32 cellular contexts compared by ENCODE assay signal in the genomic region with DNA sequence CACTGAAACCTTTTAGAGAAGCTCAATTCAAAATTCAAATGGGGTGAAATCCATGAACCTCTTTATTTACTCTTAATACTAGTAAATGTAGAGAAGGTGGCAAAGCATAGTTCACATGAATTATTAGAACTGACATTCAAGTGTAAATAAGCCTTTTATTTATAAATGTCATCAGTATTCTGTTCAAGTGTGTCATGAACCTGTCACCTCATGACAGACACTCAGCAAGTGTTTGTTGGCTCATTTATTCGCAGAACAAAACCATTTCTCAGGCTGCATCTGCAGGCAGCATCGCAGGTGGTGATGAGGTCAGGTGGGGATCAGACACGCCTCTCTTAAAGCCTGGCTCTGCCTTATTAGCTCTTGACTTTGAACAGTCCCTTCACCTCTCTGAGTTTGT.
DNase-seq lines count a peak whose midpoint lies in the region; ATAC-seq and TF ChIP-seq lines count a peak whose summit lies in the region.
"Had no signal": no experiment of that assay in that cellular context is flagged by ENCODE, and none has a peak within 500 bp of the region (broad histone marks: within the 10 kb centered on the region; RNA-seq: fewer than 3 reads in every experiment).

No MANE protein-coding gene starts in this region.

- ATAC-seq in left cardiac atrium, result no peak
- ATAC-seq in HG02798 (IDR thresholded peaks at IDR 0.05; ENCODE audit: poor library complexity, unreplicated experiment), result no peak
- ATAC-seq: A549; effector memory CD8-positive, alpha-beta T cell; left lung; pancreas; SK-N-SH treated with all-trans-retinoic acid at 6 μM for 48 hours; stimulated activated naive CD8-positive, alpha-beta T cell treated with anti-CD3 and anti-CD28 coated beads, Interleukin-15, Interleukin-2, amounts not matched to agents 100 U/mL and 50 U/mL, for 24 hours had no signal

- in situ Hi-C loops in transverse colon (cut with MboI; ENCODE audit: low pct_ligation_motif_present in 1 of 4, low pct_unique_long_range_greater_than_20kb in 1 of 4, low sequenced_read_pairs in 3 of 4), result loop anchor here in 2 of 4 donors (25.0 kb wide), 1 partner anchor 1056 kb away; no protein-coding TSS in a partner anchor

- H3K4me3 Mint-ChIP-seq in activated CD4-positive, alpha-beta T cell treated with anti-CD3 and anti-CD28 coated beads, Interleukin-2, amount 10 ng/mL, durations not matched to agents 24 days and 14 days, result no peak overlapping the region
- H3K4me3 Mint-ChIP-seq: activated CD4-positive, alpha-beta memory T cell treated with anti-CD3 and anti-CD28 coated beads, Interleukin-2, amount 10 ng/mL, durations not matched to agents 7 days and 5 days; activated naive CD4-positive, alpha-beta T cell treated with anti-CD3 and anti-CD28 coated beads for 36 hours; activated T-helper 1 cell treated with anti-CD3 and anti-CD28 coated beads, Interleukin-12 subunit alpha, Interleukin-12 subunit beta, Interleukin-2, Interleukin-4 antibody, amounts not matched to agents 30 ng/mL and 10 ng/mL and 1 ng/mL, durations not matched to agents 14 hours and 24 hours and 36 hours; CD4-positive, CD25-positive, alpha-beta regulatory T cell; effector memory CD8-positive, alpha-beta T cell; neural progenitor cell had no signal

- no peak for TF ChIP-seq EP300 in transverse colon (IDR thresholded peaks at IDR 0.05; ENCODE audit: low read depth)

- no peaks in the 10 kb centered on the region for H3K9me3 ChIP-seq in right atrium auricular region
- no peaks in the 10 kb centered on the region for H3K9me3 ChIP-seq in transverse colon
- H3K9me3 ChIP-seq in ascending aorta, result no peaks in the 10 kb centered on the region
- H3K9me3 ChIP-seq: A549, left lung, pancreas had no signal

- no peaks in the 10 kb centered on the region for H3K27me3 ChIP-seq in right atrium auricular region
- H3K27me3 ChIP-seq in transverse colon, result no peaks in the 10 kb centered on the region
- H3K27me3 ChIP-seq in ascending aorta, result no peaks in the 10 kb centered on the region
- H3K27me3 ChIP-seq: left lung, neural progenitor cell, pancreas had no signal

- TF ChIP-seq CTCF in right atrium auricular region (IDR thresholded peaks at IDR 0.05), result no peak
- no peak for TF ChIP-seq CTCF in transverse colon (IDR thresholded peaks at IDR 0.05)
- TF ChIP-seq CTCF in ascending aorta (IDR thresholded peaks at IDR 0.05), result no peak

- no peak overlapping the region for H3K4me3 ChIP-seq in right atrium auricular region
- no peak overlapping the region for H3K4me3 ChIP-seq in transverse colon
- H3K4me3 ChIP-seq in ascending aorta, result no peak overlapping the region
- H3K4me3 ChIP-seq: A549, left lung, neural progenitor cell, pancreas, PC-9, skin epidermis had no signal

- H3K27ac ChIP-seq in right atrium auricular region, result no peak overlapping the region
- H3K27ac ChIP-seq in transverse colon, result no peak overlapping the region
- H3K27ac ChIP-seq in ascending aorta, result no peak overlapping the region
- H3K27ac ChIP-seq: A549, left lung, neural progenitor cell, pancreas, PC-9, skin epidermis had no signal

- no peaks in the 10 kb centered on the region for H3K36me3 ChIP-seq in right atrium auricular region
- H3K36me3 ChIP-seq in transverse colon, result no peaks in the 10 kb centered on the region
- no peaks in the 10 kb centered on the region for H3K36me3 ChIP-seq in ascending aorta
- H3K36me3 ChIP-seq: left lung, neural progenitor cell, pancreas had no signal

- H3K4me1 ChIP-seq in right atrium auricular region (peaks cover 0 to 5% of the 10 kb centered on the region in 2 donors), transverse colon (peaks cover 0 to 4% (median 0%) of the 10 kb centered on the region in 4 donors), ascending aorta (no peaks in the 10 kb centered on the region)
- H3K4me1 ChIP-seq: A549, left lung, pancreas had no signal

- peaks cover 4% of the 10 kb centered on the region for H3K27me3 Mint-ChIP-seq in activated CD4-positive, alpha-beta T cell treated with anti-CD3 and anti-CD28 coated beads, Interleukin-2, amount 10 ng/mL, durations not matched to agents 24 days and 14 days

- intact Hi-C loops in left cardiac atrium (cut with DNase I), result loop anchor here in 1 of 2 donors (5.0 to 10.0 kb wide), 2 partner anchors 99 to 1196 kb away; no protein-coding TSS in a partner anchor
- intact Hi-C loops in activated CD4-positive, alpha-beta T cell treated with anti-CD3 and anti-CD28 coated beads, Interleukin-2, amount 10 ng/mL, durations not matched to agents 24 days and 14 days (cut with micrococcal nuclease), result loop anchor here (10.0 kb wide), 1 partner anchor 171 kb away; no protein-coding TSS in a partner anchor
- intact Hi-C loops in transverse colon (cut with DNase I; ENCODE audit: low total_unique reads), result no loop called here
- intact Hi-C loops in ascending aorta (cut with DNase I), result loop anchor here (5.0 kb wide), 1 partner anchor 1196 kb away; no protein-coding TSS in a partner anchor

- H3K27ac Mint-ChIP-seq in activated CD4-positive, alpha-beta T cell treated with anti-CD3 and anti-CD28 coated beads, Interleukin-2, amount 10 ng/mL, durations not matched to agents 24 days and 14 days, result no peak overlapping the region
- H3K27ac Mint-ChIP-seq: activated CD4-positive, alpha-beta memory T cell treated with anti-CD3 and anti-CD28 coated beads, Interleukin-2, amount 10 ng/mL, durations not matched to agents 7 days and 5 days; activated naive CD4-positive, alpha-beta T cell treated with anti-CD3 and anti-CD28 coated beads for 36 hours; activated T-helper 1 cell treated with anti-CD3 and anti-CD28 coated beads, Interleukin-12 subunit alpha, Interleukin-12 subunit beta, Interleukin-2, Interleukin-4 antibody, amounts not matched to agents 30 ng/mL and 10 ng/mL and 1 ng/mL, durations not matched to agents 14 hours and 24 hours and 36 hours; CD4-positive, CD25-positive, alpha-beta regulatory T cell; effector memory CD8-positive, alpha-beta T cell; IgD-negative memory B cell; neural progenitor cell had no signal

- WGBS in transverse colon (ENCODE audit: low coverage in 1 of 2), 2 donors, result 78 to 83% methylated on average over 3 of the region's 3 CpGs

- no peak for TF ChIP-seq POLR2A in transverse colon (IDR thresholded peaks at IDR 0.05)

- DNase-seq in right atrium auricular region (ENCODE audit: low spot score) (peak; percentile 9), left cardiac atrium (no peak), NCI-H2029 treated with DMSO at 0.1 percent for 48 hours (lab: John Stamatoyannopoulos, UW) (peak; percentile 85), NCI-H748 (lab: John Stamatoyannopoulos, UW; ENCODE audit: unreplicated experiment) (peak; percentile 59), transverse colon (no peak), ascending aorta (ENCODE audit: low spot score in 2 of 2) (no peak)
- no peak for DNase-seq in activated CD4-positive, alpha-beta T cell treated with anti-CD3 and anti-CD28 coated beads, Interleukin-2, amount 10 ng/mL, durations not matched to agents 24 days and 14 days
- DNase-seq: activated CD4-positive, alpha-beta memory T cell treated with anti-CD3 and anti-CD28 coated beads, Interleukin-2, amount 10 ng/mL, durations not matched to agents 7 days and 5 days; activated CD8-positive, alpha-beta memory T cell treated with anti-CD3 and anti-CD28 coated beads, Interleukin-2, amount 50 U/mL, for 48 hours; activated naive CD4-positive, alpha-beta T cell treated with anti-CD3 and anti-CD28 coated beads for 36 hours; AML-193; CD4-positive, CD25-positive, alpha-beta regulatory T cell; central memory CD4-positive, alpha-beta T cell; cortex of kidney; effector memory CD8-positive, alpha-beta T cell; left lung; mesenchymal stem cell; NCI-H1048; NCI-H446 treated with DMSO at 0.1 percent for 48 hours; pancreas; PC-9; retina; stimulated activated CD4-positive, alpha-beta T cell treated with anti-CD3 and anti-CD28 coated beads, Interleukin-1b, Interleukin-23, amount 100 ng/mL, for 48 hours; stimulated activated naive CD8-positive, alpha-beta T cell treated with anti-CD3 and anti-CD28 coated beads, Interleukin-15, Interleukin-2, amounts not matched to agents 100 U/mL and 50 U/mL, for 24 hours; T-helper 2 cell had no signal

- H3K4me1 Mint-ChIP-seq in activated CD4-positive, alpha-beta T cell treated with anti-CD3 and anti-CD28 coated beads, Interleukin-2, amount 10 ng/mL, durations not matched to agents 24 days and 14 days, result no peaks in the 10 kb centered on the region
- H3K4me1 Mint-ChIP-seq: activated CD4-positive, alpha-beta memory T cell treated with anti-CD3 and anti-CD28 coated beads, Interleukin-2, amount 10 ng/mL, durations not matched to agents 7 days and 5 days; CD4-positive, CD25-positive, alpha-beta regulatory T cell had no signal

- H3K9me3 Mint-ChIP-seq in activated CD4-positive, alpha-beta T cell treated with anti-CD3 and anti-CD28 coated beads, Interleukin-2, amount 10 ng/mL, durations not matched to agents 24 days and 14 days, result no peaks in the 10 kb centered on the region
- H3K9me3 Mint-ChIP-seq: activated CD4-positive, alpha-beta memory T cell treated with anti-CD3 and anti-CD28 coated beads, Interleukin-2, amount 10 ng/mL, durations not matched to agents 7 days and 5 days; activated naive CD4-positive, alpha-beta T cell treated with anti-CD3 and anti-CD28 coated beads for 36 hours; activated T-helper 1 cell treated with anti-CD3 and anti-CD28 coated beads, Interleukin-12 subunit alpha, Interleukin-12 subunit beta, Interleukin-2, Interleukin-4 antibody, amounts not matched to agents 30 ng/mL and 10 ng/mL and 1 ng/mL, durations not matched to agents 14 hours and 24 hours and 36 hours; CD4-positive, CD25-positive, alpha-beta regulatory T cell; effector memory CD8-positive, alpha-beta T cell; IgD-negative memory B cell; neural progenitor cell had no signal

- no peaks in the 10 kb centered on the region for H3K36me3 Mint-ChIP-seq in activated CD4-positive, alpha-beta T cell treated with anti-CD3 and anti-CD28 coated beads, Interleukin-2, amount 10 ng/mL, durations not matched to agents 24 days and 14 days (ENCODE audit: low read depth)
- H3K36me3 Mint-ChIP-seq: CD4-positive, CD25-positive, alpha-beta regulatory T cell; IgD-negative memory B cell; neural progenitor cell had no signal

Comparison
In these comparisons a context has a peak if more than half of its experiments do, and no peak if none do; other contexts are left out.
1. DNase-seq: peak in right atrium auricular region (single experiment), NCI-H2029 treated with DMSO at 0.1 percent for 48 hours (single experiment) and NCI-H748 (single experiment); none in left cardiac atrium (single experiment), activated CD4-positive, alpha-beta T cell treated with anti-CD3 and anti-CD28 coated beads, Interleukin-2, amount 10 ng/mL, durations not matched to agents 24 days and 14 days (single experiment), transverse colon (single experiment) and ascending aorta (0 of 2).